In the genomic region with DNA sequence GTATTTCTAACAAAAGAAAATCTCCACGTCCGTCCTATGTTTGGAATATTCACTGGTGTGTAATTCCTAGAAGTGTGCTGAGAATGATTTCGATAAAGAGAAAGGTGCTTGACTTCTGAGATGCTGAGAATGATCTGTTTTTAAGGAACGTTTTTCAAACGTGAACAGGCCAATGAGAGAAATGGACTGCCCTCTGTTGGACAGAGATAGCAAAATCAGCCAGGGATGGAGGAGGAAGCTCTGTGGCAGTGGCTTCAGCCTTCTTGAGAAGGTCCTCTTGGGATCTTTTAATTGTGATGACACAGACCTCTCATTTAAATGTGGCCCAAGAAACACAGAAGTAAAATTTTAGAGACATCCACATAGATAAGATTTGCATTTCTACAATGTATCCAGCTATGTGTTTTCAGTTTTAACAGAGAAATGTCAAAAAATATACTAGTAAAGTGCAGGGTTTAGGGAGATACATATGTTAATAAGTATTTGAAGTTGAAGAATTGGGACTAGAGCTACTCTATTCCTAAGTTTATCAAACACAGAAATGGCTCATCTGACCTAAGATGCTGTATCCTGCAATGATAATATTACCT, we compare ENCODE assay signal across 8 cellular contexts.
DNase-seq lines count a peak whose midpoint lies in the region; ATAC-seq and TF ChIP-seq lines count a peak whose summit lies in the region.

No MANE protein-coding gene starts in this region.

- peak; percentile 70 for TF ChIP-seq CTCF in GM10266 (IDR thresholded peaks at IDR 0.05; ENCODE audit: control insufficient read depth, insufficient read depth, low read depth, missing control alignments)

- peak; percentile 76 for ATAC-seq in HG02798 (IDR thresholded peaks at IDR 0.05; ENCODE audit: poor library complexity, unreplicated experiment)

- DNase-seq in AG08396 (ENCODE audit: low spot score) (peak; percentile 54), GM10266 (ENCODE audit: extremely low spot score) (peak; percentile 45), NCI-H2196 (lab: John Stamatoyannopoulos, UW; ENCODE audit: unreplicated experiment) (peak; percentile 28), amniotic epithelial cell (ENCODE audit: low read depth) (peak; percentile 30), iris pigment epithelial cell (ENCODE audit: low read depth) (peak; percentile 60), NCI-H187 treated with DMSO at 0.1 percent for 48 hours (lab: John Stamatoyannopoulos, UW) (no peak)
- DNase-seq in effector CD8-positive, alpha-beta T cell (lab: John Stamatoyannopoulos, UW) = no peak

Comparison
In these comparisons a context has a peak if more than half of its experiments do, and no peak if none do; other contexts are left out.
1. DNase-seq: peak in AG08396 (single experiment), GM10266 (single experiment), NCI-H2196 (single experiment), amniotic epithelial cell (single experiment) and iris pigment epithelial cell (single experiment); none in NCI-H187 treated with DMSO at 0.1 percent for 48 hours (single experiment) and effector CD8-positive, alpha-beta T cell (single experiment).